13 cellular contexts compared by ENCODE assay signal in genomic region chr4:121764303-121764701, GRCh38. TPM values are rescaled to one million over a fixed set of nuclear protein-coding genes. Genes with fewer than 3 reads are reported as not detected.
DNase-seq lines count a peak whose midpoint lies in the region; ATAC-seq, FAIRE-seq and TF ChIP-seq lines count a peak whose summit lies in the region.
"Had no signal": no experiment of that assay in that cellular context is flagged by ENCODE, and none has a peak within 500 bp of the region (broad histone marks: within the 10 kb centered on the region; RNA-seq: fewer than 3 reads in every experiment).

No MANE protein-coding gene starts in this region.

- peak overlapping the region; percentile 71 for H2AK9ac ChIP-seq in IMR-90 (replicated peaks; ENCODE audit: low read depth, low read length, poor library complexity)

- H3K9me3 Mint-ChIP-seq in CD8-positive, alpha-beta T cell = no peaks in the 10 kb centered on the region

- no peak for DNase-seq in CD8-positive, alpha-beta T cell
- DNase-seq in IMR-90 (no peak), epithelial cell of esophagus (ENCODE audit: low read depth) (no peak), neuronal stem cell (ENCODE audit: low spot score) (no peak), NCI-H1436 treated with DMSO at 0.1 percent for 48 hours (lab: John Stamatoyannopoulos, UW) (no peak), GM12892 (ENCODE audit: insufficient read length) (no peak)
- DNase-seq: NCI-H1105 treated with DMSO at 0.1 percent for 48 hours, occipital lobe had no signal

- H2BK15ac ChIP-seq in IMR-90 (ENCODE audit: low read depth, low read length) = peak overlapping the region; percentile 59; the same call in 2 of the 3 replicates
- no peak overlapping the region for H2BK15ac ChIP-seq in neuronal stem cell (ENCODE audit: low read length)

- no peak overlapping the region for H3K27ac ChIP-seq in CD8-positive, alpha-beta T cell (ENCODE audit: low read depth, low read length)
- peak overlapping the region; percentile 38; the same call in 1 of the 2 replicates for H3K27ac ChIP-seq in IMR-90 (ENCODE audit: insufficient read depth, low read length)
- H3K27ac ChIP-seq in neuronal stem cell (replicated peaks; ENCODE audit: low read length) = no peak overlapping the region

- peak overlapping the region; percentile 91 for H3K4me2 ChIP-seq in IMR-90 (ENCODE audit: low read depth, low read length)
- H3K4me2 ChIP-seq in neuronal stem cell (ENCODE audit: insufficient read depth, low read length, poor library complexity, severe bottlenecking) = peak overlapping the region; percentile 95

- intact Hi-C loops in CD8-positive, alpha-beta T cell (cut with DNase I, micrococcal nuclease) = no loop called here
- intact Hi-C loops in IMR-90 (cut with micrococcal nuclease) = no loop called here

- peak overlapping the region; percentile 74 for H4K5ac ChIP-seq in IMR-90 (ENCODE audit: low read depth, low read length)

- 0% methylated on average over 1 of the region's 14 CpGs; no CpG with 5 or more reads in 1 of the 2 experiments for WGBS in IMR-90 (ENCODE audit: extremely low coverage in 2 of 2, insufficient read length in 1 of 2), 2 experiments
- WGBS in neuronal stem cell (ENCODE audit: extremely low coverage in 2 of 2, insufficient read length in 2 of 2, insufficient replicate concordance in 1 of 2), 2 donors = no CpG with 5 or more reads among the region's 14 CpGs

- H2BK20ac ChIP-seq in IMR-90 (ENCODE audit: low read depth, low read length) = no peak overlapping the region; the same call in 1 of the 2 replicates

- H3K27ac Mint-ChIP-seq in CD8-positive, alpha-beta T cell = no peak overlapping the region

- peaks cover 7% of the 10 kb centered on the region for H3K27me3 ChIP-seq in CD8-positive, alpha-beta T cell (ENCODE audit: insufficient read depth, low read length)
- H3K27me3 ChIP-seq in IMR-90 (ENCODE audit: control insufficient read depth, insufficient read depth, low read length) (no peaks in the 10 kb centered on the region), neuronal stem cell (ENCODE audit: control insufficient read depth in 3 of 3, insufficient read depth in 3 of 3, low read depth in 1 of 3, low read length in 3 of 3) (peaks cover 14 to 98% (median 32%) of the 10 kb centered on the region in 3 experiments)

- H4K8ac ChIP-seq in IMR-90 (ENCODE audit: low read depth in 2 of 2, low read length in 2 of 2) (peak overlapping the region; percentile 74 to 81; a peak in 2 of 4 replicates), neuronal stem cell (ENCODE audit: low read depth, low read length) (no peak overlapping the region)

- POLR2A ChIA-PET in CD8-positive, alpha-beta T cell (lab: Charles Lee) = no interaction called here
- POLR2A ChIA-PET in IMR-90 (lab: Charles Lee; ENCODE audit: unreplicated experiment) = no interaction called here

- no peaks in the 10 kb centered on the region for H3K36me3 Mint-ChIP-seq in CD8-positive, alpha-beta T cell

- no peak for FAIRE-seq in GM12892 (lab: Jason Lieb, UNC)

- H3K4me1 Mint-ChIP-seq in CD8-positive, alpha-beta T cell (ENCODE audit: low read depth) = peaks cover 10% of the 10 kb centered on the region

- H4K20me1 ChIP-seq in IMR-90 (ENCODE audit: insufficient read depth, low read length) = no peaks in the 10 kb centered on the region

- TF ChIP-seq CTCF in CD8-positive, alpha-beta T cell (IDR thresholded peaks at IDR 0.05) = no peak
- TF ChIP-seq CTCF in IMR-90 (conservative IDR thresholded peaks at IDR 0.05; ENCODE audit: low read depth, low read length) = no peak
- no peak for TF ChIP-seq CTCF in epithelial cell of esophagus (IDR thresholded peaks at IDR 0.05; ENCODE audit: insufficient read depth, low read depth, low read length, missing control alignments)

- peak overlapping the region; percentile 43; the same call in 1 of the 2 replicates for H4K91ac ChIP-seq in IMR-90 (ENCODE audit: insufficient read depth, low read depth, low read length)
- no peak overlapping the region for H4K91ac ChIP-seq in neuronal stem cell (ENCODE audit: low read depth, low read length, poor library complexity)

- H3K4me3 ChIP-seq in CD8-positive, alpha-beta T cell (ENCODE audit: low read depth, low read length) = no peak overlapping the region
- H3K4me3 ChIP-seq in IMR-90 (ENCODE audit: insufficient read depth, low read depth, low read length) (peak overlapping the region; percentile 95), epithelial cell of esophagus (ENCODE audit: low read length) (peak overlapping the region; percentile 49), neuronal stem cell (ENCODE audit: low read length in 2 of 2) (peak overlapping the region; percentile 45 to 84)

- BruUV-seq in IMR-90 (replicated peaks; lab: Mats Ljungman, UMichigan) = no TSS peak

- H3K18ac ChIP-seq in IMR-90 (ENCODE audit: low read depth, low read length) (peak overlapping the region; percentile 21; the same call in 1 of the 2 replicates), neuronal stem cell (ENCODE audit: low read length) (peak overlapping the region; percentile 91)

- H2AFZ ChIP-seq in IMR-90 (replicated peaks; ENCODE audit: low read length, poor library complexity) = peak overlapping the region; percentile 92
- peak overlapping the region; percentile 93 for H2AFZ ChIP-seq in neuronal stem cell (ENCODE audit: low read length)

- peak overlapping the region; percentile 77 for H3K9ac ChIP-seq in IMR-90 (ENCODE audit: low read depth, low read length)
- H3K9ac ChIP-seq in neuronal stem cell (ENCODE audit: low read depth, low read length, poor library complexity) = peak overlapping the region; percentile 80

- TF ChIP-seq POLR2A in IMR-90 (IDR thresholded peaks at IDR 0.05; ENCODE audit: low read depth, low read length) = no peak
- TF ChIP-seq POLR2A in GM12892 (IDR thresholded peaks at IDR 0.05; ENCODE audit: low read depth, low read length) = no peak

- H2AK5ac ChIP-seq in IMR-90 (ENCODE audit: low read depth, low read length) (peak overlapping the region; percentile 79; the same call in 1 of the 2 replicates), neuronal stem cell (ENCODE audit: low read depth, low read length) (no peak overlapping the region)

- H3K79me1 ChIP-seq in IMR-90 (ENCODE audit: low read depth in 1 of 2, low read length in 2 of 2) (peaks cover 0 to 3% of the 10 kb centered on the region in 2 experiments; a peak in 2 of 4 replicates), neuronal stem cell (ENCODE audit: low read depth, low read length) (no peaks in the 10 kb centered on the region)

- no peak for ATAC-seq in CD8-positive, alpha-beta T cell
- ATAC-seq in IMR-90 (ENCODE audit: low read depth) (no peak), GM21423 (IDR thresholded peaks at IDR 0.05; ENCODE audit: unreplicated experiment) (no peak), HG02642 (IDR thresholded peaks at IDR 0.05; ENCODE audit: poor library complexity, unreplicated experiment) (no peak)
- ATAC-seq: esophagus mucosa, Panc1 had no signal

- peak overlapping the region; percentile 32 for H3K4me3 Mint-ChIP-seq in CD8-positive, alpha-beta T cell

- H3K4me1 ChIP-seq in CD8-positive, alpha-beta T cell (ENCODE audit: insufficient read depth, low read length) = no peaks in the 10 kb centered on the region
- H3K4me1 ChIP-seq in IMR-90 (ENCODE audit: control insufficient read depth, insufficient read depth, low read length) = peaks cover 4% of the 10 kb centered on the region
- peaks cover 0 to 2% of the 10 kb centered on the region in 2 donors for H3K4me1 ChIP-seq in neuronal stem cell (ENCODE audit: control insufficient read depth in 2 of 2, insufficient read depth in 1 of 2, low read depth in 1 of 2, low read length in 2 of 2)

- H3K23ac ChIP-seq in IMR-90 (ENCODE audit: low read depth, low read length) (peak overlapping the region; percentile 77; the same call in 1 of the 2 replicates), neuronal stem cell (ENCODE audit: low read depth, low read length, poor library complexity) (peak overlapping the region; percentile 25)

- peak overlapping the region; percentile 5 for H2BK5ac ChIP-seq in IMR-90 (ENCODE audit: low read depth, low read length, poor library complexity, severe bottlenecking)
- H2BK5ac ChIP-seq in neuronal stem cell (ENCODE audit: low read length) = no peak overlapping the region

- H3K4ac ChIP-seq in IMR-90 (ENCODE audit: low read depth, low read length) (peak overlapping the region; percentile 67), neuronal stem cell (ENCODE audit: low read length) (no peak overlapping the region)

- TF ChIP-seq RAD21 in IMR-90 (IDR thresholded peaks at IDR 0.05; ENCODE audit: low read length) = no peak

- H3K9me1 ChIP-seq in IMR-90 (ENCODE audit: insufficient read depth, low read length) = 0 out of 2 replicates have a peak, but pooled peaks cover 6% of the 10 kb centered on the region

- H2BK120ac ChIP-seq in IMR-90 (ENCODE audit: low read depth, low read length) = peak overlapping the region; percentile 70
- H2BK120ac ChIP-seq in neuronal stem cell (ENCODE audit: low read depth, low read length) = no peak overlapping the region

- no peak overlapping the region for H2BK12ac ChIP-seq in neuronal stem cell (ENCODE audit: low read length)

- peaks cover 38% of the 10 kb centered on the region for H3K27me3 Mint-ChIP-seq in CD8-positive, alpha-beta T cell (ENCODE audit: low read depth)

- dilution Hi-C loops in IMR-90 (cut with HindIII; ENCODE audit: low sequenced_read_pairs, unreplicated experiment) = no loop called here

- H3K56ac ChIP-seq in IMR-90 (ENCODE audit: extremely low read depth, insufficient read depth, low read length) = 0 out of 2 replicates have a peak overlapping the region, but pooled peaks have one; percentile 18

- in situ Hi-C loops in IMR-90 (cut with MboI; ENCODE audit: low sequenced_read_pairs) = no loop called here

- H3K9me3 ChIP-seq in CD8-positive, alpha-beta T cell (ENCODE audit: low read length) = no peaks in the 10 kb centered on the region
- H3K9me3 ChIP-seq in IMR-90 (ENCODE audit: control insufficient read depth, insufficient read depth, low read length) = no peaks in the 10 kb centered on the region
- H3K9me3 ChIP-seq in neuronal stem cell (replicated peaks in 1 of 2; ENCODE audit: control insufficient read depth in 2 of 2, insufficient read depth in 1 of 2, low read depth in 1 of 2, low read length in 2 of 2) = peaks cover 0 to 5% of the 10 kb centered on the region in 2 donors

- H3K36me3 ChIP-seq in CD8-positive, alpha-beta T cell (ENCODE audit: insufficient read depth, low read length) = no peaks in the 10 kb centered on the region
- H3K36me3 ChIP-seq in IMR-90 (ENCODE audit: control insufficient read depth, insufficient read depth, low read length) (no peaks in the 10 kb centered on the region), neuronal stem cell (replicated peaks in 1 of 2; ENCODE audit: control insufficient read depth in 2 of 2, insufficient read depth in 2 of 2, low read length in 2 of 2) (no peaks in the 10 kb centered on the region)

- H3K14ac ChIP-seq in IMR-90 (replicated peaks; ENCODE audit: low read depth, low read length) (peak overlapping the region; percentile 30; the same call in 1 of the 2 replicates), neuronal stem cell (ENCODE audit: low read length) (no peak overlapping the region)

- CTCF ChIA-PET in CD8-positive, alpha-beta T cell (lab: Charles Lee) = no interaction called here
- CTCF ChIA-PET in IMR-90 (lab: Yijun Ruan, JAX) = interaction anchor here (0.9 kb wide), 1 partner anchor 44 kb away, joined by 4 read pairs; no protein-coding TSS in a partner anchor

RNA-seq across cellular contexts. Expression of gene SMIM43, which starts 0.7 kb away (rescaled TPM):
- under 1 TPM; 0.30 to 0.42 TPM for total RNA-seq in CD8-positive, alpha-beta T cell
- 1.4 TPM in 2 replicates for total RNA-seq in IMR-90 (2012; rRNA removed)
- 2.0 and 2.8 TPM in 2 replicates for polyA plus RNA-seq in IMR-90 (2012; rRNA removed)
- polyA plus RNA-seq in IMR-90 (2012; cell fraction: cytosol; rRNA removed) = 0.68 and 0.71 TPM in 2 replicates
- 1.1 and 4.1 TPM in 2 replicates for polyA plus RNA-seq in IMR-90 (2012; cell fraction: nucleus; rRNA removed; ENCODE audit: low replicate concordance)
- polyA plus RNA-seq in neuronal stem cell (2013, experiment 1 of 2) = 0.06 TPM
- 0.11 TPM for polyA plus RNA-seq in neuronal stem cell (2013, experiment 2 of 2)
- polyA plus RNA-seq in GM12892 (2012; ENCODE audit: missing spikeins) = not detected
- total RNA-seq: activated CD8-positive, alpha-beta memory T cell treated with anti-CD3 and anti-CD28 coated beads for 36 hours; esophagus mucosa had no signal

RNA-seq across cellular contexts. Expression of gene EXOSC9, which starts 36.8 kb away (rescaled TPM):
- total RNA-seq in CD8-positive, alpha-beta T cell = 10 to 100 TPM; 76.9 to 80.5 TPM
- total RNA-seq in IMR-90 (2012; rRNA removed) = 47.5 and 85.8 TPM in 2 replicates
- polyA plus RNA-seq in IMR-90 (2012; rRNA removed) = 27.3 and 34.7 TPM in 2 replicates
- 3.8 and 4.3 TPM in 2 replicates for polyA plus RNA-seq in IMR-90 (2012; cell fraction: cytosol; rRNA removed)
- polyA plus RNA-seq in IMR-90 (2012; cell fraction: nucleus; rRNA removed; ENCODE audit: low replicate concordance) = 5.7 and 33.2 TPM in 2 replicates
- polyA plus RNA-seq in neuronal stem cell (2013, experiment 1 of 2) = 60.2 TPM
- 59.1 TPM for polyA plus RNA-seq in neuronal stem cell (2013, experiment 2 of 2)
- polyA plus RNA-seq in GM12892 (2012; ENCODE audit: missing spikeins) = 68.8 TPM

RNA-seq across cellular contexts. Expression of gene CCNA2, which starts 59.4 kb away (rescaled TPM):
- total RNA-seq in CD8-positive, alpha-beta T cell = under 1 TPM; 0.22 to 0.43 TPM
- total RNA-seq in IMR-90 (2012; rRNA removed) = 54.3 and 59.7 TPM in 2 replicates
- polyA plus RNA-seq in IMR-90 (2012; rRNA removed) = 21.3 and 22.8 TPM in 2 replicates
- 6.7 and 10.4 TPM in 2 replicates for polyA plus RNA-seq in IMR-90 (2012; cell fraction: cytosol; rRNA removed)
- 5.3 and 8.3 TPM in 2 replicates for polyA plus RNA-seq in IMR-90 (2012; cell fraction: nucleus; rRNA removed; ENCODE audit: low replicate concordance)
- 102 TPM for polyA plus RNA-seq in neuronal stem cell (2013, experiment 1 of 2)
- polyA plus RNA-seq in neuronal stem cell (2013, experiment 2 of 2) = 102 TPM
- polyA plus RNA-seq in GM12892 (2012; ENCODE audit: missing spikeins) = 35.5 TPM

Comparison
In these comparisons a context has a peak if more than half of its experiments do, and no peak if none do; other contexts are left out.
1. RNA of gene CCNA2, which starts 59.4 kb away (total RNA-seq): 54.3 to 59.7 TPM in IMR-90; 0.22 to 0.43 TPM in CD8-positive, alpha-beta T cell; every median in the first group is over 10 times any median in the second.